12 cellular contexts compared by ENCODE assay signal in genomic region chr3:119330181-119330580, GRCh38.
"Had no signal": no experiment of that assay in that cellular context is flagged by ENCODE, and none has a peak within 500 bp of the region (broad histone marks: within the 10 kb centered on the region; RNA-seq: fewer than 3 reads in every experiment).

No MANE protein-coding gene starts in this region.

- H3K27me3 ChIP-seq: brain microvascular endothelial cell, gastrocnemius medialis, stomach had no signal

- ATAC-seq: gastrocnemius medialis had no signal

- H3K27ac ChIP-seq: brain microvascular endothelial cell, gastrocnemius medialis had no signal

- H3K4me3 Mint-ChIP-seq: activated naive CD4-positive, alpha-beta T cell treated with anti-CD3 and anti-CD28 coated beads, Interleukin-2, amount 10 ng/mL, durations not matched to agents 7 days and 5 days; nephron progenitor cell; T-helper 2 cell treated with Interferon-gamma antibody and Interleukin-4, amounts not matched to agents 5 μg/mL and 100 μg/mL, for 36 hours had no signal

- H3K4me3 ChIP-seq: gastrocnemius medialis, stomach had no signal

- H3K9me3 ChIP-seq: gastrocnemius medialis, stomach had no signal

- H3K36me3 ChIP-seq: gastrocnemius medialis, stomach had no signal

- DNase-seq: activated naive CD4-positive, alpha-beta T cell treated with anti-CD3 and anti-CD28 coated beads, Interleukin-2, amount 10 ng/mL, durations not matched to agents 7 days and 5 days; brain microvascular endothelial cell; gastrocnemius medialis; kidney glomerular epithelial cell; nephron progenitor cell; SIG-M5; stimulated activated CD4-positive, alpha-beta T cell treated with anti-CD3 and anti-CD28 coated beads, Interleukin-15, amount 100 ng/mL, for 24 hours; stimulated activated CD4-positive, alpha-beta T cell treated with anti-CD3 and anti-CD28 coated beads, Interleukin-4, amount 100 ng/mL, for 4 hours; stomach; trophoblast cell had no signal

- H3K9me3 Mint-ChIP-seq: activated naive CD4-positive, alpha-beta T cell treated with anti-CD3 and anti-CD28 coated beads, Interleukin-2, amount 10 ng/mL, durations not matched to agents 7 days and 5 days; activated T-helper 2 cell treated with anti-CD3 and anti-CD28 coated beads, Interferon-gamma antibody, Interleukin-2, Interleukin-4, amounts not matched to agents 10 μg/mL and 5 μg/mL and 100 μg/mL, durations not matched to agents 14 hours and 24 hours and 36 hours; nephron progenitor cell; T-helper 2 cell treated with Interferon-gamma antibody and Interleukin-4, amounts not matched to agents 5 μg/mL and 100 μg/mL, for 36 hours had no signal

- H3K36me3 Mint-ChIP-seq: activated naive CD4-positive, alpha-beta T cell treated with anti-CD3 and anti-CD28 coated beads, Interleukin-2, amount 10 ng/mL, durations not matched to agents 7 days and 5 days had no signal

- H3K4me1 Mint-ChIP-seq: activated naive CD4-positive, alpha-beta T cell treated with anti-CD3 and anti-CD28 coated beads, Interleukin-2, amount 10 ng/mL, durations not matched to agents 7 days and 5 days had no signal

- H3K27ac Mint-ChIP-seq: activated naive CD4-positive, alpha-beta T cell treated with anti-CD3 and anti-CD28 coated beads, Interleukin-2, amount 10 ng/mL, durations not matched to agents 7 days and 5 days; activated T-helper 2 cell treated with anti-CD3 and anti-CD28 coated beads, Interferon-gamma antibody, Interleukin-2, Interleukin-4, amounts not matched to agents 10 μg/mL and 5 μg/mL and 100 μg/mL, durations not matched to agents 14 hours and 24 hours and 36 hours; T-helper 2 cell treated with Interferon-gamma antibody and Interleukin-4, amounts not matched to agents 5 μg/mL and 100 μg/mL, for 36 hours had no signal
